2 cellular contexts compared by ENCODE assay signal in genomic region chr19:928471-929259, GRCh38.
TF ChIP-seq lines count a peak whose summit lies in the region.

No MANE protein-coding gene starts in this region.

TF ChIP-seq in IMR-90, 13 proteins besides CTCF, POLR2A, EP300 and RAD21:
- TF ChIP-seq CEBPB (IDR thresholded peaks at IDR 0.05; ENCODE audit: low read depth, low read length) (peak; percentile 69), ELK1 (IDR thresholded peaks at IDR 0.05; ENCODE audit: borderline replicate concordance, low read depth, low read length) (no peak), MAZ (IDR thresholded peaks at IDR 0.05; ENCODE audit: borderline replicate concordance, low read depth, low read length) (no peak)

TF ChIP-seq in H1, 55 proteins besides CTCF, POLR2A, EP300 and RAD21:
- TF ChIP-seq SIX5 (IDR thresholded peaks at IDR 0.05; ENCODE audit: low read depth, low read length): no peak
- TF ChIP-seq CEBPB (IDR thresholded peaks at IDR 0.05; ENCODE audit: low read depth, low read length): peak; percentile 77
